17 cellular contexts compared by ENCODE assay signal in genomic region chr1:165666152-165666551, GRCh38. TPM values are rescaled to one million over a fixed set of nuclear protein-coding genes. Genes with fewer than 3 reads are reported as not detected.
DNase-seq lines count a peak whose midpoint lies in the region; ATAC-seq and TF ChIP-seq lines count a peak whose summit lies in the region.
"Had no signal": no experiment of that assay in that cellular context is flagged by ENCODE, and none has a peak within 500 bp of the region (broad histone marks: within the 10 kb centered on the region; RNA-seq: fewer than 3 reads in every experiment).

No MANE protein-coding gene starts in this region.

- POLR2A ChIA-PET in Caco-2 (lab: Charles Lee), result no interaction called here

- DNase-seq in activated T-cell treated with anti-CD3 and anti-CD28 coated beads, Interleukin-2, amount 50 U/mL, for 24 hours, result no peak
- DNase-seq in activated T-cell treated with anti-CD3 and anti-CD28 coated beads, Interleukin-2, amount 50 U/mL, for 4 hours, result no peak
- DNase-seq in OCI-M1 (lab: John Stamatoyannopoulos, UW) (peak; percentile 21), fibroblast of peridontal ligament (ENCODE audit: extremely low read depth) (peak; percentile 83), thyroid gland (peak; percentile 57 to 61), Caco-2 (no peak)
- DNase-seq in activated CD4-positive, CD25-positive, alpha-beta regulatory T cell (lab: John Stamatoyannopoulos, UW), result no peak
- DNase-seq: activated CD8-positive, alpha-beta T cell treated with anti-CD3 and anti-CD28 coated beads for 36 hours; NCI-H2081 treated with DMSO at 0.1 percent for 48 hours; NCI-H69; nucleus accumbens; SJCRH30; stimulated activated naive B cell treated with anti-CD40 and anti-IgM and Interleukin-4, amounts not matched to agents 10 μg/mL and 1 μg/mL and 100 μg/mL, for 72 hours had no signal

- H3K27ac ChIP-seq in thyroid gland, result no peak overlapping the region
- H3K27ac ChIP-seq: ascending aorta, SJCRH30 had no signal

- no peak overlapping the region for H3K4me3 Mint-ChIP-seq in activated T-cell treated with anti-CD3 and anti-CD28 coated beads, Interleukin-2, amount 50 U/mL, for 24 hours
- no peak overlapping the region for H3K4me3 Mint-ChIP-seq in activated T-cell treated with anti-CD3 and anti-CD28 coated beads, Interleukin-2, amount 50 U/mL, for 4 hours
- no peak overlapping the region for H3K4me3 Mint-ChIP-seq in Caco-2 (ENCODE audit: unreplicated experiment)
- H3K4me3 Mint-ChIP-seq: activated CD8-positive, alpha-beta T cell treated with anti-CD3 and anti-CD28 coated beads for 36 hours; mesothelial cell of epicardium; stimulated activated naive B cell treated with anti-CD40 and anti-IgM and Interleukin-4, amounts not matched to agents 10 μg/mL and 1 μg/mL and 100 μg/mL, for 72 hours had no signal

- peak overlapping the region; percentile 18 for H3K27ac Mint-ChIP-seq in activated T-cell treated with anti-CD3 and anti-CD28 coated beads, Interleukin-2, amount 50 U/mL, for 24 hours
- no peak overlapping the region for H3K27ac Mint-ChIP-seq in Caco-2 (ENCODE audit: unreplicated experiment)
- H3K27ac Mint-ChIP-seq: mesothelial cell of epicardium had no signal

- no peak for ATAC-seq in activated T-cell treated with anti-CD3 and anti-CD28 coated beads, Interleukin-2, amount 50 U/mL, for 4 hours
- ATAC-seq in HG03521 (IDR thresholded peaks at IDR 0.05; ENCODE audit: unreplicated experiment), result no peak
- ATAC-seq: activated CD8-positive, alpha-beta T cell treated with anti-CD3 and anti-CD28 coated beads for 36 hours; HCT116; stimulated activated naive B cell treated with anti-CD40 and anti-IgM and Interleukin-4, amounts not matched to agents 10 μg/mL and 1 μg/mL and 100 μg/mL, for 72 hours had no signal

- peaks cover 6 to 51% of the 10 kb centered on the region in 2 donors for H3K36me3 ChIP-seq in thyroid gland
- no peaks in the 10 kb centered on the region; the same call in 1 of the 2 replicates for H3K36me3 ChIP-seq in Caco-2 (ENCODE audit: control insufficient read depth, insufficient read depth, low read length)

- no peaks in the 10 kb centered on the region for H3K9me3 Mint-ChIP-seq in activated T-cell treated with anti-CD3 and anti-CD28 coated beads, Interleukin-2, amount 50 U/mL, for 24 hours
- H3K9me3 Mint-ChIP-seq in activated T-cell treated with anti-CD3 and anti-CD28 coated beads, Interleukin-2, amount 50 U/mL, for 4 hours, result no peaks in the 10 kb centered on the region
- H3K9me3 Mint-ChIP-seq in Caco-2 (ENCODE audit: unreplicated experiment), result no peaks in the 10 kb centered on the region
- H3K9me3 Mint-ChIP-seq: activated CD8-positive, alpha-beta T cell treated with anti-CD3 and anti-CD28 coated beads for 36 hours; mesothelial cell of epicardium; stimulated activated naive B cell treated with anti-CD40 and anti-IgM and Interleukin-4, amounts not matched to agents 10 μg/mL and 1 μg/mL and 100 μg/mL, for 72 hours had no signal

- H3K9me3 ChIP-seq in thyroid gland (no peaks in the 10 kb centered on the region), Caco-2 (no peaks in the 10 kb centered on the region)
- H3K9me3 ChIP-seq: ascending aorta, SJCRH30 had no signal

- H3K4me3 ChIP-seq in thyroid gland (replicated peaks in 1 of 3) (no peak overlapping the region), Caco-2 (ENCODE audit: low read depth, low read length) (no peak overlapping the region)
- H3K4me3 ChIP-seq: ascending aorta, SJCRH30 had no signal

- no peak for TF ChIP-seq POLR2A in thyroid gland (IDR thresholded peaks at IDR 0.05)

- peaks cover 16 to 18% of the 10 kb centered on the region in 2 donors for H3K4me1 ChIP-seq in thyroid gland
- no peaks in the 10 kb centered on the region for H3K4me1 ChIP-seq in Caco-2
- H3K4me1 ChIP-seq: ascending aorta, SJCRH30 had no signal

- H3K27me3 ChIP-seq in thyroid gland (no peaks in the 10 kb centered on the region), Caco-2 (replicated peaks; ENCODE audit: control insufficient read depth, insufficient read depth, low read length) (no peaks in the 10 kb centered on the region)
- H3K27me3 ChIP-seq: ascending aorta, SJCRH30 had no signal

- no peaks in the 10 kb centered on the region for H3K27me3 Mint-ChIP-seq in activated T-cell treated with anti-CD3 and anti-CD28 coated beads, Interleukin-2, amount 50 U/mL, for 24 hours
- H3K27me3 Mint-ChIP-seq in activated T-cell treated with anti-CD3 and anti-CD28 coated beads, Interleukin-2, amount 50 U/mL, for 4 hours (ENCODE audit: low read depth), result no peaks in the 10 kb centered on the region
- no peaks in the 10 kb centered on the region for H3K27me3 Mint-ChIP-seq in Caco-2 (ENCODE audit: insufficient read depth, unreplicated experiment)
- H3K27me3 Mint-ChIP-seq: activated CD8-positive, alpha-beta T cell treated with anti-CD3 and anti-CD28 coated beads for 36 hours; stimulated activated naive B cell treated with anti-CD40 and anti-IgM and Interleukin-4, amounts not matched to agents 10 μg/mL and 1 μg/mL and 100 μg/mL, for 72 hours had no signal

- intact Hi-C loops in thyroid gland (cut with DNase I) (no loop called here), Caco-2 (cut with micrococcal nuclease; ENCODE audit: unreplicated experiment) (no loop called here)

- no TSS peak for BruUV-seq in Caco-2 (replicated peaks; lab: Mats Ljungman, UMichigan)

- TF ChIP-seq CTCF in thyroid gland (IDR thresholded peaks at IDR 0.05) (no peak), Caco-2 (IDR thresholded peaks at IDR 0.05; ENCODE audit: insufficient read depth in 1 of 2, low read depth in 1 of 2, low read length in 1 of 2, severe bottlenecking in 1 of 2, unreplicated experiment in 1 of 2) (no peak)

- peaks cover 12% of the 10 kb centered on the region for H3K4me1 Mint-ChIP-seq in activated T-cell treated with anti-CD3 and anti-CD28 coated beads, Interleukin-2, amount 50 U/mL, for 24 hours (ENCODE audit: low read depth)
- H3K4me1 Mint-ChIP-seq in activated T-cell treated with anti-CD3 and anti-CD28 coated beads, Interleukin-2, amount 50 U/mL, for 4 hours (ENCODE audit: low read depth), result no peaks in the 10 kb centered on the region
- H3K4me1 Mint-ChIP-seq in Caco-2 (ENCODE audit: low read depth, unreplicated experiment), result no peaks in the 10 kb centered on the region

- H3K36me3 Mint-ChIP-seq in activated T-cell treated with anti-CD3 and anti-CD28 coated beads, Interleukin-2, amount 50 U/mL, for 24 hours (ENCODE audit: low read depth), result peaks cover 92% of the 10 kb centered on the region
- peaks cover 47% of the 10 kb centered on the region for H3K36me3 Mint-ChIP-seq in activated T-cell treated with anti-CD3 and anti-CD28 coated beads, Interleukin-2, amount 50 U/mL, for 4 hours (ENCODE audit: insufficient read depth)
- peaks cover 7% of the 10 kb centered on the region for H3K36me3 Mint-ChIP-seq in Caco-2 (ENCODE audit: insufficient read depth, unreplicated experiment)

- CTCF ChIA-PET in Caco-2 (lab: Charles Lee), result interaction anchor here (0.7 kb wide), 1 partner anchor 179 kb away, joined by 3 read pairs; no protein-coding TSS in a partner anchor

- 37 to 38% methylated on average over 3 of the region's 3 CpGs for WGBS in thyroid gland, 2 donors

RNA-seq across cellular contexts. Expression of gene ALDH9A1, which starts 32.2 kb away (rescaled TPM):
- 10 to 100 TPM; 40.1 to 47.3 (median 42.4) TPM for total RNA-seq in activated T-cell treated with anti-CD3 and anti-CD28 coated beads, Interleukin-2, amount 50 U/mL, for 4 hours
- 100 to 1,000 TPM in 3 of 4 donors, 10 to 100 TPM in 1; 99.7 to 348 (median 192) TPM for total RNA-seq in thyroid gland
- 28.4 and 33.9 TPM in 2 replicates for total RNA-seq in Caco-2 (2022)

RNA-seq across cellular contexts. Expression of gene MGST3, which starts 35.1 kb away (rescaled TPM):
- 10 to 100 TPM in 2 of 3 donors, 1 to 10 TPM in 1; 7.3 to 12.8 (median 11.5) TPM for total RNA-seq in activated T-cell treated with anti-CD3 and anti-CD28 coated beads, Interleukin-2, amount 50 U/mL, for 4 hours
- total RNA-seq in thyroid gland (100 to 1,000 TPM; 146 to 366 (median 307) TPM), Caco-2 (2022) (173 and 193 TPM in 2 replicates)

Comparison
In these comparisons a context has a peak if more than half of its experiments do, and no peak if none do; other contexts are left out.
1. DNase-seq: peak in OCI-M1 (single experiment), fibroblast of peridontal ligament (single experiment) and thyroid gland (2 of 2); none in activated T-cell treated with anti-CD3 and anti-CD28 coated beads, Interleukin-2, amount 50 U/mL, for 24 hours (single experiment), activated T-cell treated with anti-CD3 and anti-CD28 coated beads, Interleukin-2, amount 50 U/mL, for 4 hours (single experiment), activated CD4-positive, CD25-positive, alpha-beta regulatory T cell (0 of 4) and Caco-2 (0 of 2).
2. RNA of gene MGST3, which starts 35.1 kb away (total RNA-seq): 146 to 366 TPM in thyroid gland and 173 to 193 TPM in Caco-2; 7.3 to 12.8 TPM in activated T-cell treated with anti-CD3 and anti-CD28 coated beads, Interleukin-2, amount 50 U/mL, for 4 hours; every median in the first group is over 10 times any median in the second.